5 cellular contexts compared by ENCODE assay signal in genomic region chr13:41934120-41934519, GRCh38.
"Had no signal": no experiment of that assay in that cellular context is flagged by ENCODE, and none has a peak within 500 bp of the region (broad histone marks: within the 10 kb centered on the region; RNA-seq: fewer than 3 reads in every experiment).

No MANE protein-coding gene starts in this region.

- H3K4me3 ChIP-seq: GM12878 had no signal

- ATAC-seq: GM12878 had no signal

- FAIRE-seq: G401.6, GM12878, GM12892 had no signal

- DNase-seq: GDM1, GF-D8 had no signal
